Comparison of ENCODE assay signal across 11 cellular contexts in genomic region chr17:41582061-41582968, GRCh38. TPM values are rescaled to one million over a fixed set of nuclear protein-coding genes. Genes with fewer than 3 reads are reported as not detected.
"Had no signal": no experiment of that assay in that cellular context is flagged by ENCODE, and none has a peak within 500 bp of the region (broad histone marks: within the 10 kb centered on the region; RNA-seq: fewer than 3 reads in every experiment).

No MANE protein-coding gene starts in this region.

RNA-seq across cellular contexts. Expression of gene KRT14, which starts 4.4 kb away (rescaled TPM):
- total RNA-seq: activated CD4-positive, alpha-beta memory T cell treated with anti-CD3 and anti-CD28 coated beads, Interleukin-2, amount 10 ng/mL, durations not matched to agents 7 days and 5 days; activated CD8-positive, alpha-beta memory T cell treated with anti-CD3 and anti-CD28 coated beads, Interleukin-2, amount 10 ng/mL, durations not matched to agents 7 days and 5 days; activated naive CD8-positive, alpha-beta T cell treated with anti-CD3 and anti-CD28 coated beads for 36 hours; cardiac septum; IMR-90; NCI-H460; Right ventricle myocardium superior; T-helper 1 cell treated with Interleukin-12 subunit alpha and Interleukin-12 subunit beta and Interleukin-4 antibody, amounts not matched to agents 30 ng/mL and 1 ng/mL, for 36 hours; T-helper 2 cell treated with Interferon-gamma antibody and Interleukin-4, amounts not matched to agents 100 ng/mL and 5 ng/mL, for 36 hours had no signal
- polyA plus RNA-seq: IMR-90 had no signal

RNA-seq across cellular contexts. Expression of gene KRT9, which starts 10.5 kb away (rescaled TPM):
- total RNA-seq: activated CD4-positive, alpha-beta memory T cell treated with anti-CD3 and anti-CD28 coated beads, Interleukin-2, amount 10 ng/mL, durations not matched to agents 7 days and 5 days; activated CD8-positive, alpha-beta memory T cell treated with anti-CD3 and anti-CD28 coated beads, Interleukin-2, amount 10 ng/mL, durations not matched to agents 7 days and 5 days; activated naive CD8-positive, alpha-beta T cell treated with anti-CD3 and anti-CD28 coated beads for 36 hours; aorta; cardiac septum; IMR-90; NCI-H460; Peyer's patch; Right ventricle myocardium superior; T-helper 1 cell treated with Interleukin-12 subunit alpha and Interleukin-12 subunit beta and Interleukin-4 antibody, amounts not matched to agents 30 ng/mL and 1 ng/mL, for 36 hours; T-helper 2 cell treated with Interferon-gamma antibody and Interleukin-4, amounts not matched to agents 100 ng/mL and 5 ng/mL, for 36 hours had no signal
- polyA plus RNA-seq: IMR-90 had no signal

RNA-seq across cellular contexts. Expression of gene KRT16, which starts 30.3 kb away (rescaled TPM):
- total RNA-seq: activated CD4-positive, alpha-beta memory T cell treated with anti-CD3 and anti-CD28 coated beads, Interleukin-2, amount 10 ng/mL, durations not matched to agents 7 days and 5 days; activated CD8-positive, alpha-beta memory T cell treated with anti-CD3 and anti-CD28 coated beads, Interleukin-2, amount 10 ng/mL, durations not matched to agents 7 days and 5 days; activated naive CD8-positive, alpha-beta T cell treated with anti-CD3 and anti-CD28 coated beads for 36 hours; cardiac septum; IMR-90; NCI-H460; Peyer's patch; Right ventricle myocardium superior; T-helper 1 cell treated with Interleukin-12 subunit alpha and Interleukin-12 subunit beta and Interleukin-4 antibody, amounts not matched to agents 30 ng/mL and 1 ng/mL, for 36 hours; T-helper 2 cell treated with Interferon-gamma antibody and Interleukin-4, amounts not matched to agents 100 ng/mL and 5 ng/mL, for 36 hours had no signal
- polyA plus RNA-seq: IMR-90 had no signal

RNA-seq across cellular contexts. Expression of gene KRT17, which starts 42.1 kb away (rescaled TPM):
- total RNA-seq: activated CD4-positive, alpha-beta memory T cell treated with anti-CD3 and anti-CD28 coated beads, Interleukin-2, amount 10 ng/mL, durations not matched to agents 7 days and 5 days; activated naive CD8-positive, alpha-beta T cell treated with anti-CD3 and anti-CD28 coated beads for 36 hours; cardiac septum; Right ventricle myocardium superior; T-helper 2 cell treated with Interferon-gamma antibody and Interleukin-4, amounts not matched to agents 100 ng/mL and 5 ng/mL, for 36 hours had no signal

RNA-seq across cellular contexts. Expression of gene KRT19, which starts 54.2 kb away (rescaled TPM):
- total RNA-seq: activated CD4-positive, alpha-beta memory T cell treated with anti-CD3 and anti-CD28 coated beads, Interleukin-2, amount 10 ng/mL, durations not matched to agents 7 days and 5 days; activated CD8-positive, alpha-beta memory T cell treated with anti-CD3 and anti-CD28 coated beads, Interleukin-2, amount 10 ng/mL, durations not matched to agents 7 days and 5 days; activated naive CD8-positive, alpha-beta T cell treated with anti-CD3 and anti-CD28 coated beads for 36 hours; T-helper 1 cell treated with Interleukin-12 subunit alpha and Interleukin-12 subunit beta and Interleukin-4 antibody, amounts not matched to agents 30 ng/mL and 1 ng/mL, for 36 hours; T-helper 2 cell treated with Interferon-gamma antibody and Interleukin-4, amounts not matched to agents 100 ng/mL and 5 ng/mL, for 36 hours had no signal
